In the genomic region with DNA sequence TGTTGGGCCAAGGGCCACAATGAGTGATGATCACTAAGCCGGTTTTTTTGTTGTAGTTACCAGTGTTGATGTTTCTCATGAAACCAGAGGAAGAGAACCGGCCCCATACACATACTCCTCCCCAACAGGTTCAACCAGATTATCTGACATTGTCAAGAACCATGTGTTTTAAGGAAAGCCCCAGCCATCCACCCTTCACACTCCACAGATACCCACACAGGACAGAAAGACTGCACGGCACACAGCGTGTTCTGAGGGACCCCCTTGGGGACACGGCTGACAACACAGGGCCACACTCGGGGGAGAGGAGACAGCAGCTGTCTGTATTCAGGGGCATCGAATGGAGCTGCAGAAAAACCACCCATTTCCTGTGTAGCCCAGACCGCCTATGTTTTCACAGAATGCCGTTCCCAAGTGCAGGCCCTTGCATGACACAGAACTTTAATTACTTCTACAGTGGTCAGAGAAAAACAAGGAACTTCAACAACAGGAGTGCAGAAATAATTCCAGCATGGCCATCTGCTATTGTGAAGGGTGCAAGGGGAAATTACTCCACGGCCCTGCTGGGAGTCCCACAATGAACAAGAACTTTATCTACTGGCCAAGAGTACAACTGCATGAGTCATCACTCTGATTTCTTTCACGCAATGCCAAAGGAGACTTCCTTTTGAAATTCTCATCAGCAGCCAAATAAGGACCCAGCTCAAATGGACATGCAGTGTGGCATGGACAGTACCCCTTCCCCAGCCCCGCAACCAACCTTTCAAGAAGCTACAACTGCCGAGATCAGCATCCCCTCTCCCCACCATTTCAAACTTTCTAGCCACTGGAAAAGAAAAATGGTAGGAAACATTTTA, we compare ENCODE assay signal across 8 cellular contexts. TPM values are rescaled to one million over a fixed set of nuclear protein-coding genes. Genes with fewer than 3 reads are reported as not detected.
A peak's percentile ranks its signal among the peaks of the same experiment; 100 is the strongest.
DNase-seq lines count a peak whose midpoint lies in the region; ATAC-seq and TF ChIP-seq lines count a peak whose summit lies in the region.

No MANE protein-coding gene starts in this region.

- intact Hi-C loops in adrenal gland (cut with DNase I) (loop anchor here in 1 of 2 donors (10.0 kb wide), 1 partner anchor 92 kb away; no protein-coding TSS in a partner anchor), head of caudate nucleus (cut with DNase I) (loop anchor here (10.0 kb wide), 1 partner anchor 308 kb away; no protein-coding TSS in a partner anchor)

- H3K27ac ChIP-seq in adrenal gland (peak overlapping the region; percentile 89 to 100 (median 100)), neutrophil (peak overlapping the region; percentile 95)

- peaks cover 0 to 44% of the 10 kb centered on the region in 2 donors for H3K36me3 ChIP-seq in adrenal gland (replicated peaks in 1 of 2)
- peaks cover 52% of the 10 kb centered on the region for H3K36me3 ChIP-seq in neutrophil

- H3K27me3 ChIP-seq in adrenal gland (no peaks in the 10 kb centered on the region), neutrophil (no peaks in the 10 kb centered on the region)

- peak overlapping the region; percentile 63 to 83 (median 80) for H3K4me3 ChIP-seq in adrenal gland
- H3K4me3 ChIP-seq in neutrophil (ENCODE audit: low read depth in 1 of 2, low read length in 1 of 2) = peak overlapping the region; percentile 93 to 99

- DNase-seq in EL (peak; percentile 94), RKO (ENCODE audit: low spot score) (peak; percentile 97), adrenal gland (peak; percentile 60 to 83 (median 76)), head of caudate nucleus (peak in 31 of 42 donors; percentile 39 to 89 (median 66))

- ATAC-seq in HG02798 (IDR thresholded peaks at IDR 0.05; ENCODE audit: poor library complexity, unreplicated experiment) (peak; percentile 8), GM21786 (IDR thresholded peaks at IDR 0.05; ENCODE audit: unreplicated experiment) (no peak), HG02870 (IDR thresholded peaks at IDR 0.05; ENCODE audit: unreplicated experiment) (no peak)

- peak; percentile 45 to 86 for TF ChIP-seq POLR2A in adrenal gland (IDR thresholded peaks at IDR 0.05)

- peaks cover 23 to 61% of the 10 kb centered on the region in 2 donors for H3K4me1 ChIP-seq in adrenal gland (replicated peaks in 1 of 2)
- H3K4me1 ChIP-seq in neutrophil (ENCODE audit: control insufficient read depth in 1 of 2, insufficient read depth in 1 of 2, low read depth in 1 of 2, low read length in 1 of 2) = peaks cover 60 to 62% of the 10 kb centered on the region in 2 experiments

- WGBS in adrenal gland, 4 donors = 16 to 22% (median 20%) methylated on average over 11 to 13 of the region's 13 CpGs

- TF ChIP-seq CTCF in adrenal gland (IDR thresholded peaks at IDR 0.05) (no peak), neutrophil (IDR thresholded peaks at IDR 0.05) (peak; percentile 49)

- H3K9me3 ChIP-seq in adrenal gland (replicated peaks in 1 of 3) (no peaks in the 10 kb centered on the region), neutrophil (no peaks in the 10 kb centered on the region)

RNA-seq across cellular contexts. Expression of gene KLF6, which starts 2.3 kb away (rescaled TPM):
- total RNA-seq in adrenal gland = 10 to 100 TPM; 14.4 to 70.2 (median 38.9) TPM
- polyA plus RNA-seq in adrenal gland = 10 to 100 TPM; 14.9 to 25.2 (median 18.0) TPM
